ENCODE assay signal across 7 cellular contexts in genomic region chr18:10768221-10768620, GRCh38.
"Had no signal": no experiment of that assay in that cellular context is flagged by ENCODE, and none has a peak within 500 bp of the region (broad histone marks: within the 10 kb centered on the region; RNA-seq: fewer than 3 reads in every experiment).

No MANE protein-coding gene starts in this region.

- DNase-seq: GDM1, GF-D8 had no signal

- FAIRE-seq: G401.6, GM12891, GM12892, GM18507, GM19239 had no signal
